ENCODE assay signal across 8 cellular contexts in the genomic region with DNA sequence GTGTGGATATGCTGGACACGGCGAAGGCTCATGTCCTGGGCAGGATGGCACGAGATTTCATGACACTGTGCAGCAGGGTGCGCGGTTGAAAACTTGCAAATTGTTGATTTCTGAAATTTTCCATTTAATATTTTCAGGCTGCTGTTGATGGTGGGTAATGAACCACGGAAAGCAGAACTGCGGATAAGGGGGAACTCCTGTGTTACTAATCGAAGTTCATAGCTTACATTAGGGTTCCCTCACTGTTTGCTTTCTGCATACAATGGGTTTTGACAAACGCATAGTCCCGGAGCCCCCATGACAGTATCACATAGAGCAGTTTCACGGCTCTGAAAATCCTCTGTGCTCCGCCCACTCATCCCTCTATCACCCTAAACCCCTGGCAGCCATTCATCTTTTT.
"Had no signal": no experiment of that assay in that cellular context is flagged by ENCODE, and none has a peak within 500 bp of the region (broad histone marks: within the 10 kb centered on the region; RNA-seq: fewer than 3 reads in every experiment).

No MANE protein-coding gene starts in this region.

- H3K27ac ChIP-seq: GM23248, KMS-11 had no signal

- H3K27ac Mint-ChIP-seq: IgD-negative memory B cell had no signal

- FAIRE-seq: HepG2 had no signal

- H2AFZ ChIP-seq: GM23248 had no signal

- H3K4me3 Mint-ChIP-seq: IgD-negative memory B cell had no signal

- H3K4me2 ChIP-seq: KMS-11 had no signal

- ATAC-seq: HepG2 had no signal

- H3K36me3 Mint-ChIP-seq: IgD-negative memory B cell had no signal

- H3K9ac ChIP-seq: GM23248, KMS-11 had no signal

- DNase-seq: GM23248, H7, HCEC 1CT, Karpas-422, KBM-7 had no signal

- H3K4me3 ChIP-seq: GM23248 had no signal
